ENCODE assay signal across 9 cellular contexts in the genomic region with DNA sequence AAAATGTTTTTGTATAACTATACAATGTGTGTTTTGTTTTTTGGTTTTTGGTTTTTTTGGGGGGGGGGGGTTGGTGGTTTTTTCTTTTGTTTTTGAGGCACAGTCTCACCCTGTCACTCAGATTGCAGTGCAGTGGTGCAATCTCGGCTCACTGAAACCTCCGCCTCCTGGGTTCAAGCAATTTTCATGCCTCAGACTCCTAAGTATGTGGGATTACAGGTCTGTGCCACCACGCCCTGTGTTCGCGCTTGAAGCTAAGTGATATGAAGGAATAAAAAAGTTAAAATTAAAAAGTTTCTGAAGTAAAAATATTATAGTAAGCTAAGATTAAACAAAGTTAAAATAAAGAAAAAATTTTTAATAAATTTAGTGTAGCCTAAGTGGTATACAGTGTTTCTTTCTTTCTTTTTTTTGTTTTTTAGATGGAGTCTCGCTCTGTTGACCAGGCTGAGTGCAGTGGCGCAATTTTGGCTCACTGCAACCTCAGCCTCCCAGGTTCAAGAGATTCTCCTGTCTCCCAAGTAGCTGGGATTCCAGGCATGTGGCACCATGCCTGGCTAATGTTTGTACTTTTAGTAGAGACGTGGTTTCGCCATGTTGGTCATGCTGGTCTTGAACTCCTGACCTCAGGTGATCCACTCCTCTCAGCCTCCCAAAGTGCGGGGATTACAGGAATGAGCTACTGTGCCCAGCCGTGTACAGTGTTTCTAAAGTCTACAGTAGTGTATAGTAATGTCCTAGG. TPM values are rescaled to one million over a fixed set of nuclear protein-coding genes. Genes with fewer than 3 reads are reported as not detected.
"Had no signal": no experiment of that assay in that cellular context is flagged by ENCODE, and none has a peak within 500 bp of the region (broad histone marks: within the 10 kb centered on the region; RNA-seq: fewer than 3 reads in every experiment).

No MANE protein-coding gene starts in this region.

- FAIRE-seq: G401.6, GM12878, GM12891, GM12892, GM18507, GM19239 had no signal

- ATAC-seq: GM12878 had no signal

- H3K4me3 ChIP-seq: GM12878 had no signal

- DNase-seq: GDM1, GF-D8 had no signal

RNA-seq across cellular contexts. Expression of a gene that starts 53.9 kb away (rescaled TPM):
- total RNA-seq: G401, GM12878 had no signal
- polyA plus RNA-seq: GM12878 had no signal

RNA-seq across cellular contexts. Expression of a gene that starts 57.5 kb away (rescaled TPM):
- total RNA-seq: G401, GM12878 had no signal
